22 cellular contexts compared by ENCODE assay signal in the genomic region with DNA sequence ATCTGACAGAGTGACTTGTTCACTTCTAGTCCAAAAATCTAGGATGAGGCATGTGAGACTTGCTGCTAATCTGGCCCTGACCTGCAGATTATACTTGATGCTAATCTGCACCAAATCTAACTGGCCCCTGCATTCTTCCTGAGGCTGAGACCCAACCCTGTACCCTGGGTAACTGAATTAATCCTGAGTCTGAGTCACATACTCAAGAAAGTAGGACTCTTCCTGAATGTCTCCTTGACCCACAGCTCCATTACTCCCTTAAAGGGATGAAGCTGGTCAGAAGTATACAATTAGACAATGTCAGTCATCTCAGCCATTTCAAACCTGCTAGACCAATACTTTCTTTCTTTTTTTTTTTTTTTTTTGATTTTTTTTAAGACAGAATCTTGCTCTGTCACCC. TPM values are rescaled to one million over a fixed set of nuclear protein-coding genes. Genes with fewer than 3 reads are reported as not detected.
A peak's percentile ranks its signal among the peaks of the same experiment; 100 is the strongest.
DNase-seq lines count a peak whose midpoint lies in the region; ATAC-seq, FAIRE-seq and TF ChIP-seq lines count a peak whose summit lies in the region.
"Had no signal": no experiment of that assay in that cellular context is flagged by ENCODE, and none has a peak within 500 bp of the region (broad histone marks: within the 10 kb centered on the region; RNA-seq: fewer than 3 reads in every experiment).

No MANE protein-coding gene starts in this region.

- H3K4me1 Mint-ChIP-seq in stimulated activated naive CD8-positive, alpha-beta T cell treated with anti-CD3 and anti-CD28 coated beads, Interleukin-15, Interleukin-2, amounts not matched to agents 100 ng/mL and 50 ng/mL, for 24 hours (ENCODE audit: low read depth) = no peaks in the 10 kb centered on the region
- peaks cover 15% of the 10 kb centered on the region for H3K4me1 Mint-ChIP-seq in nephron progenitor cell
- H3K4me1 Mint-ChIP-seq: GM23338 had no signal

- peaks cover 4% of the 10 kb centered on the region; the same call in 1 of the 2 replicates for H4K20me1 ChIP-seq in K562 (replicated peaks; ENCODE audit: control insufficient read depth, insufficient read depth, low read length)

- no peak for DNase-seq in stimulated activated naive CD8-positive, alpha-beta T cell treated with anti-CD3 and anti-CD28 coated beads, Interleukin-15, Interleukin-2, amounts not matched to agents 100 U/mL and 50 U/mL, for 24 hours
- DNase-seq in K562 (ENCODE audit: extremely low read depth in 1 of 4, low spot score in 3 of 4) (no peak), nephron progenitor cell (no peak), T-helper 2 cell (no peak), GM19240 (ENCODE audit: insufficient read length, low spot score) (no peak)
- DNase-seq in activated CD4-positive, CD25-positive, alpha-beta regulatory T cell (lab: John Stamatoyannopoulos, UW) = no peak
- DNase-seq: ACHN; BE2C; C1 segment of cervical spinal cord; CD4-positive, CD25-positive, alpha-beta regulatory T cell; CD8-positive, alpha-beta memory T cell; COR-L47; DMS 273 treated with DMSO at 0.1 percent for 48 hours; DMS53; DND-41; EL; H7 had no signal

- peak; percentile 52 for FAIRE-seq in K562 (lab: Jason Lieb, UNC)
- FAIRE-seq: GM12878, GM19239 had no signal

- H3K9me3 ChIP-seq in K562 (replicated peaks; ENCODE audit: control insufficient read depth, insufficient read depth, low read depth, low read length) = no peaks in the 10 kb centered on the region
- H3K9me3 ChIP-seq: BE2C had no signal

- BruUV-seq in K562 (replicated peaks; lab: Mats Ljungman, UMichigan) = no TSS peak

- peaks cover 0 to 9% of the 10 kb centered on the region in 2 experiments; a peak in 3 of 5 replicates for H3K4me1 ChIP-seq in K562 (replicated peaks in 1 of 2; ENCODE audit: control insufficient read depth in 2 of 2, insufficient read depth in 2 of 2, low read length in 2 of 2)
- H3K4me1 ChIP-seq: BE2C had no signal

- no peaks in the 10 kb centered on the region for H3K9me1 ChIP-seq in K562 (ENCODE audit: control insufficient read depth, insufficient read depth, low read length)

- TF ChIP-seq RAD21 in K562 (CRISPR knock-in tag; conservative IDR thresholded peaks at IDR 0.05 in 1 of 2, IDR thresholded peaks at IDR 0.05 in 1 of 2) = no peak

- H2AFZ ChIP-seq in K562 (ENCODE audit: low read depth, low read length) = no peak overlapping the region
- H2AFZ ChIP-seq: GM23338 had no signal

- TF ChIP-seq EP300 in K562 (IDR thresholded peaks at IDR 0.05; ENCODE audit: low read length) = no peak

- H3K27ac ChIP-seq in K562 (ENCODE audit: extremely low read depth, low read depth, low read length) = no peak overlapping the region

- no peaks in the 10 kb centered on the region for H3K9me3 Mint-ChIP-seq in stimulated activated naive CD8-positive, alpha-beta T cell treated with anti-CD3 and anti-CD28 coated beads, Interleukin-15, Interleukin-2, amounts not matched to agents 100 ng/mL and 50 ng/mL, for 24 hours
- peaks cover 11% of the 10 kb centered on the region for H3K9me3 Mint-ChIP-seq in nephron progenitor cell
- H3K9me3 Mint-ChIP-seq: CD4-positive, CD25-positive, alpha-beta regulatory T cell; CD8-positive, alpha-beta memory T cell; GM23338 had no signal

- H3K9ac ChIP-seq in K562 (ENCODE audit: insufficient read depth in 1 of 2, low read depth in 2 of 2, low read length in 2 of 2) = no peak overlapping the region

- peaks cover 9% of the 10 kb centered on the region; the same call in 2 of the 3 replicates for H3K79me2 ChIP-seq in K562 (ENCODE audit: control insufficient read depth, insufficient read depth, low read length)

- no peak overlapping the region for H3K4me2 ChIP-seq in K562 (ENCODE audit: insufficient read depth, low read length)
- H3K4me2 ChIP-seq: GM23338 had no signal

- CTCF ChIA-PET in K562 (lab: Yijun Ruan, JAX; ENCODE audit: low intra/inter-chr PET ratio) = no interaction called here

- no peaks in the 10 kb centered on the region for H3K36me3 Mint-ChIP-seq in stimulated activated naive CD8-positive, alpha-beta T cell treated with anti-CD3 and anti-CD28 coated beads, Interleukin-15, Interleukin-2, amounts not matched to agents 100 ng/mL and 50 ng/mL, for 24 hours (ENCODE audit: low read depth)
- H3K36me3 Mint-ChIP-seq in nephron progenitor cell (ENCODE audit: low read depth) = peaks cover 26% of the 10 kb centered on the region
- H3K36me3 Mint-ChIP-seq: CD4-positive, CD25-positive, alpha-beta regulatory T cell had no signal

- TF ChIP-seq POLR2A in K562 (conservative IDR thresholded peaks at IDR 0.05) = no peak

- H3K27me3 Mint-ChIP-seq in stimulated activated naive CD8-positive, alpha-beta T cell treated with anti-CD3 and anti-CD28 coated beads, Interleukin-15, Interleukin-2, amounts not matched to agents 100 ng/mL and 50 ng/mL, for 24 hours = no peaks in the 10 kb centered on the region
- H3K27me3 Mint-ChIP-seq in nephron progenitor cell (ENCODE audit: low read depth, poor library complexity) = no peaks in the 10 kb centered on the region
- H3K27me3 Mint-ChIP-seq: CD4-positive, CD25-positive, alpha-beta regulatory T cell; CD8-positive, alpha-beta memory T cell had no signal

- H3K36me3 ChIP-seq in K562 (ENCODE audit: control insufficient read depth, insufficient read depth, low read length) = no peaks in the 10 kb centered on the region
- H3K36me3 ChIP-seq: BE2C had no signal

- in situ Hi-C loops in K562 (cut with MboI) = no loop called here

- no peak overlapping the region for H3K4me3 ChIP-seq in K562
- H3K4me3 ChIP-seq: GM12878, GM23338 had no signal

- intact Hi-C loops in K562 (cut with micrococcal nuclease) = no loop called here

- peak overlapping the region; percentile 22 for H3K27ac Mint-ChIP-seq in stimulated activated naive CD8-positive, alpha-beta T cell treated with anti-CD3 and anti-CD28 coated beads, Interleukin-15, Interleukin-2, amounts not matched to agents 100 ng/mL and 50 ng/mL, for 24 hours
- peak overlapping the region; percentile 57 for H3K27ac Mint-ChIP-seq in nephron progenitor cell
- H3K27ac Mint-ChIP-seq: GM23338 had no signal

- no peak for TF ChIP-seq CTCF in K562 (IDR thresholded peaks at IDR 0.05 in 2 of 3, conservative IDR thresholded peaks at IDR 0.05 in 1 of 3; ENCODE audit: insufficient read depth in 2 of 3, low read depth in 1 of 3, low read length in 3 of 3)
- no peak for TF ChIP-seq CTCF in nephron progenitor cell (IDR thresholded peaks at IDR 0.05)

- no peak for ATAC-seq in stimulated activated naive CD8-positive, alpha-beta T cell treated with anti-CD3 and anti-CD28 coated beads, Interleukin-15, Interleukin-2, amounts not matched to agents 100 U/mL and 50 U/mL, for 24 hours
- peak; percentile 54 for ATAC-seq in K562
- ATAC-seq: GM12878, GM23338, HCT116 had no signal

- H3K4me3 Mint-ChIP-seq in stimulated activated naive CD8-positive, alpha-beta T cell treated with anti-CD3 and anti-CD28 coated beads, Interleukin-15, Interleukin-2, amounts not matched to agents 100 ng/mL and 50 ng/mL, for 24 hours = no peak overlapping the region
- H3K4me3 Mint-ChIP-seq in nephron progenitor cell = no peak overlapping the region
- H3K4me3 Mint-ChIP-seq: CD4-positive, CD25-positive, alpha-beta regulatory T cell; CD8-positive, alpha-beta memory T cell; GM23338 had no signal

- POLR2A ChIA-PET in K562 (lab: Yijun Ruan, JAX) = interaction anchor here (0.8 to 2.2 kb wide), 2 partner anchors 10 kb away, joined by 3 to 15 read pairs; no protein-coding TSS in a partner anchor

- no peaks in the 10 kb centered on the region for H3K27me3 ChIP-seq in K562 (ENCODE audit: control insufficient read depth in 2 of 2, insufficient read depth in 2 of 2, low read length in 2 of 2)
- H3K27me3 ChIP-seq: BE2C had no signal

TF ChIP-seq in K562, 482 proteins besides CTCF, POLR2A, EP300 and RAD21:
- TF ChIP-seq TRIM28 (IDR thresholded peaks at IDR 0.05) = no peak
- no peak for TF ChIP-seq DIDO1 (tag; IDR thresholded peaks at IDR 0.05; ENCODE audit: low read depth)
- no peak for TF ChIP-seq TRIM24 (IDR thresholded peaks at IDR 0.05)
- TF ChIP-seq, protein P1, sequence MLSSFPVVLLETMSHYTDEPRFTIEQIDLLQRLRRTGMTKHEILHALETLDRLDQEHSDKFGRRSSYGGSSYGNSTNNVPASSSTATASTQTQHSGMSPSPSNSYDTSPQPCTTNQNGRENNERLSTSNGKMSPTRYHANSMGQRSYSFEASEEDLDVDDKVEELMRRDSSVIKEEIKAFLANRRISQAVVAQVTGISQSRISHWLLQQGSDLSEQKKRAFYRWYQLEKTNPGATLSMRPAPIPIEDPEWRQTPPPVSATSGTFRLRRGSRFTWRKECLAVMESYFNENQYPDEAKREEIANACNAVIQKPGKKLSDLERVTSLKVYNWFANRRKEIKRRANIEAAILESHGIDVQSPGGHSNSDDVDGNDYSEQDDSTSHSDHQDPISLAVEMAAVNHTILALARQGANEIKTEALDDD (IDR thresholded peaks at IDR 0.05) = 0 out of 2 replicates have a peak, but pooled peaks have one; percentile 26
- no peak for TF ChIP-seq MEIS2 (IDR thresholded peaks at IDR 0.05; ENCODE audit: partially characterized antibody)
- 0 out of 2 replicates have a peak, but pooled peaks have one; percentile 5 for TF ChIP-seq ZNF384 (IDR thresholded peaks at IDR 0.05; ENCODE audit: low read depth, low read length)

RNA-seq across cellular contexts. Expression of a gene that starts 25.5 kb away (rescaled TPM):
- total RNA-seq in K562 (2011; cell fraction: chromatin; rRNA removed; ENCODE audit: low replicate concordance) = 24.8 and 25.7 TPM in 2 replicates
- 11.2 and 13.5 TPM in 2 replicates for total RNA-seq in K562 (2011; cell fraction: nucleolus; rRNA removed)
- 19.7 and 25.1 TPM in 2 replicates for total RNA-seq in K562 (2011; cell fraction: nucleoplasm; rRNA removed)
- total RNA-seq in K562 (2014; rRNA removed) (7.4 and 14.4 TPM in 2 replicates), K562 (2014; rRNA removed; fragmentation: Illumina TruSeq; extraction: Trizol) (14.2 and 16.6 TPM in 2 replicates), K562 (2015; rRNA removed; fragmentation: Illumina TruSeq; extraction: Trizol) (15.4 and 16.5 TPM in 2 replicates), K562 (2021) (17.1 and 20.4 TPM in 2 replicates)
- polyA plus RNA-seq in K562 (2011; rRNA removed) (22.3 and 24.0 TPM in 2 replicates), K562 (2014; fragmentation: Illumina TruSeq; extraction: Trizol) (17.7 and 19.7 TPM in 2 replicates), K562 (2014; fragmentation: Nextera tagmentation; extraction: Ambion mirVana) (1 to 10 TPM; 5.0 to 6.3 TPM), K562 (2014; rRNA removed) (11.3 and 12.4 TPM in 2 replicates)
- 31.5 and 33.8 TPM in 2 replicates for polyA plus RNA-seq in K562 (2011; cell fraction: cytosol; rRNA removed)
- 11.1 and 14.2 TPM in 2 replicates for polyA plus RNA-seq in K562 (2011; cell fraction: nucleus; rRNA removed)
- 15.8 and 27.6 TPM in 2 replicates for polyA plus RNA-seq in K562 (2012)
- 35.0 and 36.0 TPM in 2 replicates for polyA minus RNA-seq in K562 (2011; rRNA and poly(A)+ RNA removed)
- 12.7 and 14.1 TPM in 2 replicates for polyA minus RNA-seq in K562 (2011; cell fraction: cytosol; rRNA and poly(A)+ RNA removed)
- polyA minus RNA-seq in K562 (2011; cell fraction: nucleus; rRNA and poly(A)+ RNA removed) = 3.4 and 8.6 TPM in 2 replicates
